ENCODE assay signal across 21 cellular contexts in genomic region chr17:56880571-56880970, GRCh38. TPM values are rescaled to one million over a fixed set of nuclear protein-coding genes. Genes with fewer than 3 reads are reported as not detected.
DNase-seq lines count a peak whose midpoint lies in the region.
"Had no signal": no experiment of that assay in that cellular context is flagged by ENCODE, and none has a peak within 500 bp of the region (broad histone marks: within the 10 kb centered on the region; RNA-seq: fewer than 3 reads in every experiment).

No MANE protein-coding gene starts in this region.

- intact Hi-C loops in head of caudate nucleus (cut with DNase I) = no loop called here

- DNase-seq in NOMO-1 treated with DMSO at 0.1 percent for 48 hours (lab: John Stamatoyannopoulos, UW; ENCODE audit: unreplicated experiment) (peak; percentile 34), NOMO-1 (lab: John Stamatoyannopoulos, UW; ENCODE audit: unreplicated experiment in 2 of 2) (no peak), NOMO-1 treated with dmso at 0.1 percent for 144 hours (lab: John Stamatoyannopoulos, UW; ENCODE audit: unreplicated experiment) (peak; percentile 13), islet precursor cell (peak; percentile 46), SKM-1 treated with dmso at 0.1 percent for 144 hours (lab: John Stamatoyannopoulos, UW; ENCODE audit: unreplicated experiment) (no peak), A172 (ENCODE audit: low spot score) (no peak), foreskin melanocyte (no peak), head of caudate nucleus (no peak)
- DNase-seq: 8988T; Caco-2; CD4-positive, alpha-beta memory T cell; DMS 273 treated with DMSO at 0.1 percent for 48 hours; DMS79 treated with DMSO at 0.1 percent for 48 hours; HCEC 1CT; KG1; NCI-H1694; NCI-H2081 treated with DMSO at 0.1 percent for 48 hours; NCI-H2171 treated with DMSO at 0.1 percent for 48 hours; NCI-H524 treated with DMSO at 0.1 percent for 48 hours; NCI-H82; SJCRH30 had no signal

RNA-seq across cellular contexts. Expression of gene TRIM25, which starts 33.3 kb away (rescaled TPM):
- total RNA-seq in A172 (2014; rRNA removed; shearing (Covaris generic)) = 22.0 and 27.2 TPM in 2 replicates

RNA-seq across cellular contexts. Expression of gene DGKE, which starts 46.6 kb away (rescaled TPM):
- total RNA-seq in A172 (2014; rRNA removed; shearing (Covaris generic)) = 3.2 and 7.1 TPM in 2 replicates

RNA-seq across cellular contexts. Expression of gene C17orf67, which starts 46.9 kb away (rescaled TPM):
- total RNA-seq in A172 (2014; rRNA removed; shearing (Covaris generic)) = 0.76 and 1.8 TPM in 2 replicates

Comparison
In these comparisons a context has a peak if more than half of its experiments do, and no peak if none do; other contexts are left out.
1. DNase-seq: peak in NOMO-1 treated with DMSO at 0.1 percent for 48 hours (single experiment), NOMO-1 treated with dmso at 0.1 percent for 144 hours (single experiment) and islet precursor cell (single experiment); none in NOMO-1 (0 of 2), SKM-1 treated with dmso at 0.1 percent for 144 hours (single experiment), A172 (single experiment), foreskin melanocyte (single experiment) and head of caudate nucleus (0 of 42).